In genomic region chrX:27380163-27380845, GRCh38 we compare ENCODE assay signal across 2 cellular contexts.
TF ChIP-seq lines count a peak whose summit lies in the region.

No MANE protein-coding gene starts in this region.

TF ChIP-seq in SK-N-SH treated with all-trans-retinoic acid at 6 μM for 48 hours, 23 proteins besides CTCF, POLR2A, EP300 and RAD21 (continued from another document):
- TF ChIP-seq TSHZ2 (CRISPR knock-in tag; IDR thresholded peaks at IDR 0.05) = no peak
- no peak for TF ChIP-seq GLIS3 (CRISPR knock-in tag; IDR thresholded peaks at IDR 0.05)
- no peak for TF ChIP-seq TOX (CRISPR knock-in tag; IDR thresholded peaks at IDR 0.05; ENCODE audit: borderline replicate concordance)
- TF ChIP-seq CSDC2 (CRISPR knock-in tag; IDR thresholded peaks at IDR 0.05) = no peak
- TF ChIP-seq CSRNP3 (CRISPR knock-in tag; IDR thresholded peaks at IDR 0.05) = no peak
- TF ChIP-seq ZC3H10 (CRISPR knock-in tag; IDR thresholded peaks at IDR 0.05) = no peak
- TF ChIP-seq RARB (CRISPR knock-in tag; IDR thresholded peaks at IDR 0.05) = no peak
- no peak for TF ChIP-seq BACH2 (CRISPR knock-in tag; IDR thresholded peaks at IDR 0.05; ENCODE audit: borderline replicate concordance)
- no peak for TF ChIP-seq TCF4 (CRISPR knock-in tag; IDR thresholded peaks at IDR 0.05; ENCODE audit: borderline replicate concordance)
- TF ChIP-seq PPARA (CRISPR knock-in tag; IDR thresholded peaks at IDR 0.05; ENCODE audit: borderline replicate concordance) = no peak
- TF ChIP-seq POU6F1 (CRISPR knock-in tag; IDR thresholded peaks at IDR 0.05; ENCODE audit: borderline replicate concordance, low read depth) = no peak
- no peak for TF ChIP-seq ZNF70 (CRISPR knock-in tag; IDR thresholded peaks at IDR 0.05)

TF ChIP-seq in SK-N-SH, 30 proteins besides CTCF, POLR2A, EP300 and RAD21 (continued from another document):
- no peak for TF ChIP-seq ZBTB33 (IDR thresholded peaks at IDR 0.05; ENCODE audit: borderline replicate concordance, low read depth)
- TF ChIP-seq PBX3 (IDR thresholded peaks at IDR 0.05) = no peak
- TF ChIP-seq FOXM1 (IDR thresholded peaks at IDR 0.05; ENCODE audit: low read depth) = no peak
- no peak for TF ChIP-seq RFX5 (IDR thresholded peaks at IDR 0.05; ENCODE audit: low read length)
